15 cellular contexts compared by ENCODE assay signal in genomic region chr22:17648564-17648963, GRCh38. TPM values are rescaled to one million over a fixed set of nuclear protein-coding genes. Genes with fewer than 3 reads are reported as not detected.
A peak's percentile ranks its signal among the peaks of the same experiment; 100 is the strongest.
DNase-seq lines count a peak whose midpoint lies in the region; ATAC-seq and TF ChIP-seq lines count a peak whose summit lies in the region.
"Had no signal": no experiment of that assay in that cellular context is flagged by ENCODE, and none has a peak within 500 bp of the region (broad histone marks: within the 10 kb centered on the region; RNA-seq: fewer than 3 reads in every experiment).

No MANE protein-coding gene starts in this region.

- no peaks in the 10 kb centered on the region for H3K9me3 Mint-ChIP-seq in CD14-positive monocyte
- H3K9me3 Mint-ChIP-seq in activated CD4-positive, alpha-beta T cell treated with anti-CD3 and anti-CD28 coated beads, Interleukin-2, amount 10 ng/mL, durations not matched to agents 24 days and 14 days: no peaks in the 10 kb centered on the region
- H3K9me3 Mint-ChIP-seq: T-helper 1 cell treated with Interleukin-12 subunit alpha and Interleukin-12 subunit beta and Interleukin-4 antibody, amounts not matched to agents 30 μg/mL and 1 μg/mL, for 36 hours had no signal

- DNase-seq in CD14-positive monocyte (ENCODE audit: low spot score): no peak
- DNase-seq in Karpas-422: no peak
- peak; percentile 62 for DNase-seq in OCI-M1 (lab: John Stamatoyannopoulos, UW)
- no peak for DNase-seq in epithelial cell of prostate (ENCODE audit: low read depth, low spot score)
- DNase-seq in cerebellum (ENCODE audit: low spot score): no peak
- no peak for DNase-seq in activated CD4-positive, alpha-beta T cell treated with anti-CD3 and anti-CD28 coated beads, Interleukin-2, amount 10 ng/mL, durations not matched to agents 24 days and 14 days
- DNase-seq: EL, GOT3, MM.1S, NCI-H1105 treated with DMSO at 0.1 percent for 48 hours, NCI-H2029 treated with DMSO at 0.1 percent for 48 hours, NCI-H524 treated with DMSO at 0.1 percent for 48 hours, NCI-H82 had no signal

- no peaks in the 10 kb centered on the region for H3K9me2 ChIP-seq in Karpas-422 (replicated peaks; ENCODE audit: insufficient read depth, low read length)

- intact Hi-C loops in CD14-positive monocyte (cut with micrococcal nuclease): no loop called here
- intact Hi-C loops in activated CD4-positive, alpha-beta T cell treated with anti-CD3 and anti-CD28 coated beads, Interleukin-2, amount 10 ng/mL, durations not matched to agents 24 days and 14 days (cut with micrococcal nuclease): no loop called here

- H3K9ac ChIP-seq in Karpas-422 (ENCODE audit: low read length): no peak overlapping the region

- no peaks in the 10 kb centered on the region for H3K9me3 ChIP-seq in Karpas-422 (ENCODE audit: low read length)

- no peak for ATAC-seq in SK-N-SH treated with all-trans-retinoic acid at 6 μM for 48 hours

- no peaks in the 10 kb centered on the region for H4K20me1 ChIP-seq in Karpas-422 (ENCODE audit: insufficient read depth, low read depth, low read length)

- H3K27me3 Mint-ChIP-seq in CD14-positive monocyte (ENCODE audit: low read depth in 3 of 3): no peaks in the 10 kb centered on the region
- no peaks in the 10 kb centered on the region for H3K27me3 Mint-ChIP-seq in activated CD4-positive, alpha-beta T cell treated with anti-CD3 and anti-CD28 coated beads, Interleukin-2, amount 10 ng/mL, durations not matched to agents 24 days and 14 days

- H2AFZ ChIP-seq in Karpas-422 (ENCODE audit: low read length): no peak overlapping the region

- peaks cover 51% of the 10 kb centered on the region for H3K4me1 Mint-ChIP-seq in CD14-positive monocyte
- H3K4me1 Mint-ChIP-seq in activated CD4-positive, alpha-beta T cell treated with anti-CD3 and anti-CD28 coated beads, Interleukin-2, amount 10 ng/mL, durations not matched to agents 24 days and 14 days: peaks cover 6% of the 10 kb centered on the region

- H3K4me2 ChIP-seq in Karpas-422 (ENCODE audit: low read depth, low read length, poor library complexity, severe bottlenecking): no peak overlapping the region

- H3K27ac ChIP-seq in Karpas-422 (ENCODE audit: low read length) (peak overlapping the region; percentile 51; the same call in 1 of the 2 replicates), epithelial cell of prostate (peak overlapping the region; percentile 30)

- no peaks in the 10 kb centered on the region for H3K36me3 ChIP-seq in Karpas-422 (ENCODE audit: insufficient read depth, low read length)

- H3K4me1 ChIP-seq in Karpas-422 (ENCODE audit: low read length): no peaks in the 10 kb centered on the region; the same call in 1 of the 2 replicates

- no peak for TF ChIP-seq CTCF in CD14-positive monocyte (IDR thresholded peaks at IDR 0.05)

- no peak overlapping the region for H3K4me3 ChIP-seq in Karpas-422 (ENCODE audit: low read length)

- H3K4me3 Mint-ChIP-seq in CD14-positive monocyte: no peak overlapping the region
- no peak overlapping the region for H3K4me3 Mint-ChIP-seq in activated CD4-positive, alpha-beta T cell treated with anti-CD3 and anti-CD28 coated beads, Interleukin-2, amount 10 ng/mL, durations not matched to agents 24 days and 14 days
- H3K4me3 Mint-ChIP-seq: T-helper 1 cell treated with Interleukin-12 subunit alpha and Interleukin-12 subunit beta and Interleukin-4 antibody, amounts not matched to agents 30 μg/mL and 1 μg/mL, for 36 hours had no signal

- H3K27ac Mint-ChIP-seq in CD14-positive monocyte: peak overlapping the region; percentile 82 to 99 (median 96)
- H3K27ac Mint-ChIP-seq in activated CD4-positive, alpha-beta T cell treated with anti-CD3 and anti-CD28 coated beads, Interleukin-2, amount 10 ng/mL, durations not matched to agents 24 days and 14 days: no peak overlapping the region
- H3K27ac Mint-ChIP-seq: T-helper 1 cell treated with Interleukin-12 subunit alpha and Interleukin-12 subunit beta and Interleukin-4 antibody, amounts not matched to agents 30 μg/mL and 1 μg/mL, for 36 hours had no signal

- H3K27me3 ChIP-seq in Karpas-422 (ENCODE audit: low read length): no peaks in the 10 kb centered on the region

- peaks cover 7 to 26% of the 10 kb centered on the region in 2 donors for H3K36me3 Mint-ChIP-seq in CD14-positive monocyte
- H3K36me3 Mint-ChIP-seq in activated CD4-positive, alpha-beta T cell treated with anti-CD3 and anti-CD28 coated beads, Interleukin-2, amount 10 ng/mL, durations not matched to agents 24 days and 14 days (ENCODE audit: low read depth): peaks cover 7% of the 10 kb centered on the region

- peaks cover 63% of the 10 kb centered on the region for H3K79me2 ChIP-seq in Karpas-422 (ENCODE audit: low read length)

TF ChIP-seq in SK-N-SH treated with all-trans-retinoic acid at 6 μM for 48 hours, 23 proteins besides CTCF, POLR2A, EP300 and RAD21:
- TF ChIP-seq, protein P1, sequence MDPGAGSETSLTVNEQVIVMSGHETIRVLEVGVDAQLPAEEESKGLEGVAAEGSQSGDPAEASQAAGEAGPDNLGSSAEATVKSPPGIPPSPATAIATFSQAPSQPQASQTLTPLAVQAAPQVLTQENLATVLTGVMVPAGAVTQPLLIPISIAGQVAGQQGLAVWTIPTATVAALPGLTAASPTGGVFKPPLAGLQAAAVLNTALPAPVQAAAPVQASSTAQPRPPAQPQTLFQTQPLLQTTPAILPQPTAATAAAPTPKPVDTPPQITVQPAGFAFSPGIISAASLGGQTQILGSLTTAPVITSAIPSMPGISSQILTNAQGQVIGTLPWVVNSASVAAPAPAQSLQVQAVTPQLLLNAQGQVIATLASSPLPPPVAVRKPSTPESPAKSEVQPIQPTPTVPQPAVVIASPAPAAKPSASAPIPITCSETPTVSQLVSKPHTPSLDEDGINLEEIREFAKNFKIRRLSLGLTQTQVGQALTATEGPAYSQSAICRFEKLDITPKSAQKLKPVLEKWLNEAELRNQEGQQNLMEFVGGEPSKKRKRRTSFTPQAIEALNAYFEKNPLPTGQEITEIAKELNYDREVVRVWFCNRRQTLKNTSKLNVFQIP (CRISPR knock-in tag; IDR thresholded peaks at IDR 0.05; ENCODE audit: borderline replicate concordance, low read depth): no peak
- TF ChIP-seq GLIS3 (CRISPR knock-in tag; IDR thresholded peaks at IDR 0.05) (no peak), ZNF8 (CRISPR knock-in tag; IDR thresholded peaks at IDR 0.05) (no peak)

RNA-seq across cellular contexts. Expression of gene BCL2L13, which starts 10.0 kb away (rescaled TPM):
- 10 to 100 TPM; 53.0 to 67.8 TPM for polyA plus RNA-seq in CD14-positive monocyte
- 37.6 and 56.9 TPM in 2 replicates for total RNA-seq in Karpas-422 (2014; rRNA removed; shearing (Covaris generic); ENCODE audit: low replicate concordance)
- 54.0 TPM for total RNA-seq in cerebellum
- 34.0 and 39.6 TPM in 2 replicates for total RNA-seq in activated CD4-positive, alpha-beta T cell treated with anti-CD3 and anti-CD28 coated beads, Interleukin-2, amount 10 ng/mL, durations not matched to agents 24 days and 14 days

RNA-seq across cellular contexts. Expression of gene ATP6V1E1, which starts 20.0 kb away (rescaled TPM):
- 100 to 1,000 TPM; 144 to 147 TPM for polyA plus RNA-seq in CD14-positive monocyte
- 79.4 and 91.6 TPM in 2 replicates for total RNA-seq in Karpas-422 (2014; rRNA removed; shearing (Covaris generic); ENCODE audit: low replicate concordance)
- total RNA-seq in cerebellum: 62.7 TPM
- 109 and 114 TPM in 2 replicates for total RNA-seq in activated CD4-positive, alpha-beta T cell treated with anti-CD3 and anti-CD28 coated beads, Interleukin-2, amount 10 ng/mL, durations not matched to agents 24 days and 14 days
